Comparison of ENCODE assay signal across 8 cellular contexts in genomic region chr11:65498727-65498976, GRCh38. TPM values are rescaled to one million over a fixed set of nuclear protein-coding genes. Genes with fewer than 3 reads are reported as not detected.
DNase-seq lines count a peak whose midpoint lies in the region; ATAC-seq, FAIRE-seq and TF ChIP-seq lines count a peak whose summit lies in the region.

No MANE protein-coding gene starts in this region.

- TF ChIP-seq POLR2A in K562 (conservative IDR thresholded peaks at IDR 0.05) = no peak
- no peak for TF ChIP-seq POLR2A in thyroid gland (IDR thresholded peaks at IDR 0.05)

- peaks cover 46% of the 10 kb centered on the region for H3K36me3 ChIP-seq in K562 (ENCODE audit: control insufficient read depth, insufficient read depth, low read length)
- peaks cover 0 to 20% (median 4%) of the 10 kb centered on the region in 4 donors for H3K36me3 ChIP-seq in liver (ENCODE audit: control insufficient read depth in 4 of 4, insufficient read depth in 3 of 4, low read depth in 1 of 4, low read length in 3 of 4)
- H3K36me3 ChIP-seq in thyroid gland = peaks cover 32 to 36% of the 10 kb centered on the region in 2 donors

- H3K27ac ChIP-seq in HL-60 (replicated peaks) (peak overlapping the region; percentile 100), K562 (ENCODE audit: extremely low read depth, low read depth, low read length) (peak overlapping the region; percentile 99), liver (ENCODE audit: low read depth in 1 of 2, low read length in 2 of 2) (peak overlapping the region; percentile 100), thyroid gland (peak overlapping the region; percentile 99 to 100 (median 100))

- H3K9me3 ChIP-seq in K562 (replicated peaks; ENCODE audit: control insufficient read depth, insufficient read depth, low read depth, low read length) (no peaks in the 10 kb centered on the region), liver (ENCODE audit: control insufficient read depth in 4 of 4, low read length in 3 of 4) (no peaks in the 10 kb centered on the region), thyroid gland (no peaks in the 10 kb centered on the region)

- H4K20me1 ChIP-seq in K562 (replicated peaks; ENCODE audit: control insufficient read depth, insufficient read depth, low read length) = peaks cover 45% of the 10 kb centered on the region

- no peak for FAIRE-seq in K562 (lab: Jason Lieb, UNC)

- intact Hi-C loops in K562 (cut with micrococcal nuclease) = no loop called here
- intact Hi-C loops in thyroid gland (cut with DNase I) = no loop called here

- H3K9me1 ChIP-seq in K562 (ENCODE audit: control insufficient read depth, insufficient read depth, low read length) = no peaks in the 10 kb centered on the region

- WGBS in K562 (ENCODE audit: insufficient coverage, low coverage, missing lambda C conversion rate) = 0% methylated on average over 6 of the region's 6 CpGs
- WGBS in liver = under 1% methylated on average over 6 of the region's 6 CpGs
- WGBS in thyroid gland, 2 donors = 0 to 1% methylated on average over 6 of the region's 6 CpGs

- peaks cover 95% of the 10 kb centered on the region for H3K79me2 ChIP-seq in K562 (ENCODE audit: control insufficient read depth, insufficient read depth, low read length)

- no TSS peak for BruUV-seq in K562 (replicated peaks; lab: Mats Ljungman, UMichigan)

- no peak for DNase-seq in HL-60 (ENCODE audit: low read depth in 1 of 2, low spot score in 1 of 2)
- no peak for DNase-seq in K562 (ENCODE audit: extremely low read depth in 1 of 4, low spot score in 3 of 4)
- no peak for DNase-seq in thyroid gland
- DNase-seq in NK-92 treated with Interleukin-12 subunit alpha and Interleukin-12 subunit beta, amount 100 ng/mL, for 24 hours (lab: John Stamatoyannopoulos, UW) = no peak
- DNase-seq in activated naive CD4-positive, alpha-beta T cell treated with Interleukin-2 at 50 U/mL for 16 hours = no peak

- peak overlapping the region; percentile 91 for H3K4me2 ChIP-seq in K562 (ENCODE audit: insufficient read depth, low read length)

- H3K4me3 ChIP-seq in HL-60 (replicated peaks; ENCODE audit: insufficient read depth, low read length) (no peak overlapping the region), K562 (peak overlapping the region; percentile 84), liver (ENCODE audit: low read depth in 1 of 3, low read length in 3 of 3) (peak overlapping the region; percentile 65 to 71 (median 67)), thyroid gland (replicated peaks in 1 of 3) (peak overlapping the region; percentile 66 to 82 (median 76))

- CTCF ChIA-PET in K562 (lab: Yijun Ruan, JAX; ENCODE audit: low intra/inter-chr PET ratio) = no interaction called here

- no peak for TF ChIP-seq EP300 in K562 (IDR thresholded peaks at IDR 0.05; ENCODE audit: low read length)

- TF ChIP-seq RAD21 in K562 (CRISPR knock-in tag; conservative IDR thresholded peaks at IDR 0.05 in 1 of 2, IDR thresholded peaks at IDR 0.05 in 1 of 2) (no peak), liver (IDR thresholded peaks at IDR 0.05) (no peak)

- peak overlapping the region; percentile 27; the same call in 1 of the 2 replicates for H2AFZ ChIP-seq in K562 (ENCODE audit: low read depth, low read length)

- in situ Hi-C loops in K562 (cut with MboI) = no loop called here

- no peak for TF ChIP-seq CTCF in HL-60 (IDR thresholded peaks at IDR 0.05; ENCODE audit: insufficient read depth, low read length)
- TF ChIP-seq CTCF in K562 (IDR thresholded peaks at IDR 0.05 in 2 of 3, conservative IDR thresholded peaks at IDR 0.05 in 1 of 3; ENCODE audit: insufficient read depth in 2 of 3, low read depth in 1 of 3, low read length in 3 of 3) = no peak
- no peak for TF ChIP-seq CTCF in liver (IDR thresholded peaks at IDR 0.05; ENCODE audit: low read depth, low read length, missing input control)
- no peak for TF ChIP-seq CTCF in thyroid gland (IDR thresholded peaks at IDR 0.05)

- POLR2A ChIA-PET in K562 (lab: Yijun Ruan, JAX) = interaction anchor here (0.6 to 27.6 kb wide), 76 partner anchors 10 to 721 kb away, joined by 3 to 2118 read pairs (median 9); partner anchors contain the start of genes CCDC85B, CDC42EP2, DPF2 and EHBP1L1

- H3K27me3 ChIP-seq in HL-60 (ENCODE audit: insufficient read depth, poor library complexity, severe bottlenecking) = no peaks in the 10 kb centered on the region
- no peaks in the 10 kb centered on the region for H3K27me3 ChIP-seq in K562 (ENCODE audit: control insufficient read depth in 2 of 2, insufficient read depth in 2 of 2, low read length in 2 of 2)
- H3K27me3 ChIP-seq in liver (ENCODE audit: control insufficient read depth in 4 of 4, insufficient read depth in 4 of 4, low read length in 3 of 4) = no peaks in the 10 kb centered on the region
- H3K27me3 ChIP-seq in thyroid gland = no peaks in the 10 kb centered on the region

- ATAC-seq in K562 (no peak), GM18519 (IDR thresholded peaks at IDR 0.05; ENCODE audit: low FRiP score, unreplicated experiment) (no peak), GM18502 (IDR thresholded peaks at IDR 0.05; ENCODE audit: poor library complexity, unreplicated experiment) (no peak)

- H3K9ac ChIP-seq in K562 (ENCODE audit: insufficient read depth in 1 of 2, low read depth in 2 of 2, low read length in 2 of 2) = peak overlapping the region; percentile 93 to 100
- H3K9ac ChIP-seq in liver (ENCODE audit: low read depth in 1 of 2, low read length in 2 of 2) = peak overlapping the region; percentile 99 to 100

- H3K4me1 ChIP-seq in K562 (replicated peaks in 1 of 2; ENCODE audit: control insufficient read depth in 2 of 2, insufficient read depth in 2 of 2, low read length in 2 of 2) (peaks cover 25 to 27% of the 10 kb centered on the region in 2 experiments), liver (ENCODE audit: control insufficient read depth in 4 of 4, insufficient read depth in 4 of 4, low read length in 3 of 4) (peaks cover 3 to 27% (median 10%) of the 10 kb centered on the region in 4 donors), thyroid gland (peaks cover 33 to 35% of the 10 kb centered on the region in 2 donors)

RNA-seq across cellular contexts. Expression of gene MALAT1, which starts 0.2 kb away (rescaled TPM):
- total RNA-seq in K562 (2011; cell fraction: chromatin; rRNA removed; ENCODE audit: low replicate concordance) = 25,088 and 54,166 TPM in 2 replicates
- 9,055 and 12,105 TPM in 2 replicates for total RNA-seq in K562 (2011; cell fraction: nucleolus; rRNA removed)
- total RNA-seq in K562 (2011; cell fraction: nucleoplasm; rRNA removed) = 29,585 and 58,308 TPM in 2 replicates
- 1,943 and 2,212 TPM in 2 replicates for total RNA-seq in K562 (2014; rRNA removed)
- total RNA-seq in K562 (2014; rRNA removed; fragmentation: Illumina TruSeq; extraction: Trizol) = 2,548 and 2,859 TPM in 2 replicates
- 2,437 and 2,551 TPM in 2 replicates for total RNA-seq in K562 (2015; rRNA removed; fragmentation: Illumina TruSeq; extraction: Trizol)
- 4,052 and 5,928 TPM in 2 replicates for total RNA-seq in K562 (2021)
- 980 and 1,205 TPM in 2 replicates for polyA plus RNA-seq in K562 (2011; rRNA removed)
- 93.6 and 371 TPM in 2 replicates for polyA plus RNA-seq in K562 (2011; cell fraction: cytosol; rRNA removed)
- polyA plus RNA-seq in K562 (2011; cell fraction: nucleus; rRNA removed) = 5,475 and 8,513 TPM in 2 replicates
- 1,113 and 1,346 TPM in 2 replicates for polyA plus RNA-seq in K562 (2012)
- 363 and 398 TPM in 2 replicates for polyA plus RNA-seq in K562 (2014; fragmentation: Illumina TruSeq; extraction: Trizol)
- polyA plus RNA-seq in K562 (2014; fragmentation: Nextera tagmentation; extraction: Ambion mirVana) = 1,000 to 10,000 TPM; 1,606 to 8,715 TPM
- polyA plus RNA-seq in K562 (2014; rRNA removed) = 1,666 and 2,351 TPM in 2 replicates
- 5,106 and 10,064 TPM in 2 replicates for polyA minus RNA-seq in K562 (2011; rRNA and poly(A)+ RNA removed)
- 2,869 and 5,041 TPM in 2 replicates for polyA minus RNA-seq in K562 (2011; cell fraction: cytosol; rRNA and poly(A)+ RNA removed)
- polyA minus RNA-seq in K562 (2011; cell fraction: nucleus; rRNA and poly(A)+ RNA removed) = 20,177 and 33,147 TPM in 2 replicates
- 1,000 to 10,000 TPM; 3,688 to 8,306 TPM for total RNA-seq in liver
- polyA plus RNA-seq in liver = 1,000 to 10,000 TPM in 1 of 2 donors, 10 to 100 TPM in 1; 11.9 to 3,868 TPM
- over 10,000 TPM; 20,994 to 36,233 (median 26,043) TPM for total RNA-seq in thyroid gland

RNA-seq across cellular contexts. Expression of gene SCYL1, which starts 26.2 kb away (rescaled TPM):
- 59.7 and 207 TPM in 2 replicates for total RNA-seq in K562 (2011; cell fraction: chromatin; rRNA removed; ENCODE audit: low replicate concordance)
- 125 and 130 TPM in 2 replicates for total RNA-seq in K562 (2011; cell fraction: nucleolus; rRNA removed)
- 91.0 and 98.2 TPM in 2 replicates for total RNA-seq in K562 (2011; cell fraction: nucleoplasm; rRNA removed)
- total RNA-seq in K562 (2014; rRNA removed) (145 and 156 TPM in 2 replicates), K562 (2014; rRNA removed; fragmentation: Illumina TruSeq; extraction: Trizol) (14.2 and 20.2 TPM in 2 replicates), K562 (2015; rRNA removed; fragmentation: Illumina TruSeq; extraction: Trizol) (57.6 and 59.0 TPM in 2 replicates), K562 (2021) (113 and 115 TPM in 2 replicates), liver (10 to 100 TPM; 33.7 to 59.5 TPM), thyroid gland (100 to 1,000 TPM in 3 of 4 donors, 10 to 100 TPM in 1; 99.8 to 122 (median 116) TPM)
- polyA plus RNA-seq in K562 (2011; rRNA removed) (55.0 and 79.2 TPM in 2 replicates), K562 (2014; fragmentation: Illumina TruSeq; extraction: Trizol) (76.1 and 81.3 TPM in 2 replicates), K562 (2014; fragmentation: Nextera tagmentation; extraction: Ambion mirVana) (1 to 10 TPM; 1.9 to 4.7 TPM), K562 (2014; rRNA removed) (96.0 and 104 TPM in 2 replicates), liver (10 to 100 TPM; 45.6 to 62.0 TPM)
- polyA plus RNA-seq in K562 (2011; cell fraction: cytosol; rRNA removed) = 121 and 188 TPM in 2 replicates
- 124 and 172 TPM in 2 replicates for polyA plus RNA-seq in K562 (2011; cell fraction: nucleus; rRNA removed)
- 54.7 and 95.3 TPM in 2 replicates for polyA plus RNA-seq in K562 (2012)
- polyA minus RNA-seq in K562 (2011; rRNA and poly(A)+ RNA removed) = 27.0 and 42.0 TPM in 2 replicates
- 62.5 and 74.3 TPM in 2 replicates for polyA minus RNA-seq in K562 (2011; cell fraction: cytosol; rRNA and poly(A)+ RNA removed)
- 31.2 and 38.2 TPM in 2 replicates for polyA minus RNA-seq in K562 (2011; cell fraction: nucleus; rRNA and poly(A)+ RNA removed)

RNA-seq across cellular contexts. Expression of gene LTBP3, which starts 59.5 kb away (rescaled TPM):
- total RNA-seq in K562 (2011; cell fraction: chromatin; rRNA removed; ENCODE audit: low replicate concordance) = 78.9 and 182 TPM in 2 replicates
- 71.7 and 81.2 TPM in 2 replicates for total RNA-seq in K562 (2011; cell fraction: nucleolus; rRNA removed)
- total RNA-seq in K562 (2011; cell fraction: nucleoplasm; rRNA removed) = 77.2 and 120 TPM in 2 replicates
- total RNA-seq in K562 (2014; rRNA removed) = 15.0 and 19.3 TPM in 2 replicates
- total RNA-seq in K562 (2014; rRNA removed; fragmentation: Illumina TruSeq; extraction: Trizol) = 1.3 and 1.7 TPM in 2 replicates
- 3.8 and 4.4 TPM in 2 replicates for total RNA-seq in K562 (2015; rRNA removed; fragmentation: Illumina TruSeq; extraction: Trizol)
- total RNA-seq in K562 (2021) = 17.1 and 18.8 TPM in 2 replicates
- 7.4 and 17.0 TPM in 2 replicates for polyA plus RNA-seq in K562 (2011; rRNA removed)
- 13.4 and 20.3 TPM in 2 replicates for polyA plus RNA-seq in K562 (2011; cell fraction: cytosol; rRNA removed)
- polyA plus RNA-seq in K562 (2011; cell fraction: nucleus; rRNA removed) = 102 and 163 TPM in 2 replicates
- polyA plus RNA-seq in K562 (2012) = 19.2 and 25.7 TPM in 2 replicates
- polyA plus RNA-seq in K562 (2014; fragmentation: Illumina TruSeq; extraction: Trizol) = 4.8 and 6.9 TPM in 2 replicates
- polyA plus RNA-seq in K562 (2014; fragmentation: Nextera tagmentation; extraction: Ambion mirVana) = under 1 TPM; 0.06 to 0.14 TPM
- polyA plus RNA-seq in K562 (2014; rRNA removed) = 14.6 and 20.5 TPM in 2 replicates
- 6.4 and 7.8 TPM in 2 replicates for polyA minus RNA-seq in K562 (2011; rRNA and poly(A)+ RNA removed)
- 7.6 and 12.6 TPM in 2 replicates for polyA minus RNA-seq in K562 (2011; cell fraction: cytosol; rRNA and poly(A)+ RNA removed)
- polyA minus RNA-seq in K562 (2011; cell fraction: nucleus; rRNA and poly(A)+ RNA removed) = 18.2 and 23.1 TPM in 2 replicates
- 10 to 100 TPM; 16.0 to 17.9 TPM for total RNA-seq in liver
- 10 to 100 TPM in 1 of 2 donors, 1 to 10 TPM in 1; 8.8 to 46.2 TPM for polyA plus RNA-seq in liver
- total RNA-seq in thyroid gland = 100 to 1,000 TPM; 195 to 277 (median 222) TPM
